ENCODE assay signal across 8 cellular contexts in the genomic region with DNA sequence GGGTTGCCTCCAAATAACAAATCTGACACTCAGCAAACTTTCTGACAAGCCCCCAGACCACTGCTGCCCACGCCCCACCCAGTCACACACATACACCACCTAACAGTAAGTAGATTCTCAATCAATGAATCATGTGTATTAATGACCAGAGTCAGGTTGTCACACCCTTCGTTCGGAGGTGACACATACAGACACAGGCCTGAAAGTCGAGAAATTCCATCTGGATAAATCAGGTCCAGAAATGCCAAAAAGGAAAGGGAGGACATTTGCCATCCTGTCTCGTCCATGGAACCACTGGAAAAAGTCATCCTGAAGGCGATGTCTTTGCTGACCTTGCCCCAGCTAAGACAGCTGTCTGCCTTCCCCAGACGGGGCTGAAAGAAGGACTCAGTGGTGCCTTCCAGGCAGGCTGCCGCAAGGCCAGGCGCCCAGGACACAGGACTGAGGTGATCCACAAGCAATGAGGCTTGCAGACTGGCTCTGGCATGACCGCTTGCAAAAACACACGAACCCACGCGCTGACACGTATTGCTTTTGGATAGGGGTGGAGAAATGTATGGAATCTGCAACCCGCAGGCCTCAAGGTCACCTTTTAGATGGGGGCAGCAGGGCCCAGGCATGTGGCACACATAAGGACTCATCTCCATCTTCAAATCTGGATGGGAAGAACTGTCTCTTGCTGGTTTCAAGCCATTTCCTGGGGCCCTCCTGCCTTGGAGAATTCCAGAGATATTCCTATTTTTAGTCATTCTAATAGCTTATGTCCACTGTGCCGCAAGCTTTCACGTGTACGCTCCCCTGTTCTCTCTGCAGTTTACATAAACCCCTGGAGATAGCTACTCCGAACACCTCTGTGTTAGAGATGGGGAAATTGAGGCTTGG.
DNase-seq lines count a peak whose midpoint lies in the region; ATAC-seq lines count a peak whose summit lies in the region.

No MANE protein-coding gene starts in this region.

- H3K27ac Mint-ChIP-seq in activated naive CD8-positive, alpha-beta T cell, result peak overlapping the region; percentile 99

- H3K4me1 Mint-ChIP-seq in activated naive CD8-positive, alpha-beta T cell (ENCODE audit: low read depth), result peaks cover 98% of the 10 kb centered on the region

- DNase-seq in activated naive CD4-positive, alpha-beta T cell treated with Interleukin-2 at 50 U/mL for 16 hours, result peak; percentile 41
- no peak for DNase-seq in activated naive CD4-positive, alpha-beta T cell treated with anti-CD3 and anti-CD28 coated beads, Interleukin-2, amount 50 U/mL, for 16 hours
- peak; percentile 44 for DNase-seq in iris pigment epithelial cell (ENCODE audit: low read depth)
- DNase-seq in substantia nigra (lab: John Stamatoyannopoulos, UW), result no peak
- no peak for DNase-seq in activated CD8-positive, alpha-beta memory T cell treated with anti-CD3 and anti-CD28 coated beads, Interleukin-2, amount 50 U/mL, for 48 hours
- DNase-seq in HK-2 (ENCODE audit: unreplicated experiment), result no peak

- ATAC-seq in HG02642 (IDR thresholded peaks at IDR 0.05; ENCODE audit: poor library complexity, unreplicated experiment), result no peak

- H3K9me3 Mint-ChIP-seq in activated naive CD8-positive, alpha-beta T cell (ENCODE audit: low read depth), result peaks cover 9% of the 10 kb centered on the region

- peak overlapping the region; percentile 69 for H3K27ac ChIP-seq in substantia nigra (ENCODE audit: low read depth, low read length, poor library complexity, severe bottlenecking)

- peak overlapping the region; percentile 49 for H3K4me3 Mint-ChIP-seq in activated naive CD8-positive, alpha-beta T cell

- peaks cover 25% of the 10 kb centered on the region for H3K36me3 Mint-ChIP-seq in activated naive CD8-positive, alpha-beta T cell

- H3K27me3 Mint-ChIP-seq in activated naive CD8-positive, alpha-beta T cell, result no peaks in the 10 kb centered on the region

Comparison
In these comparisons a context has a peak if more than half of its experiments do, and no peak if none do; other contexts are left out.
1. DNase-seq: peak in activated naive CD4-positive, alpha-beta T cell treated with Interleukin-2 at 50 U/mL for 16 hours (single experiment) and iris pigment epithelial cell (single experiment); none in activated naive CD4-positive, alpha-beta T cell treated with anti-CD3 and anti-CD28 coated beads, Interleukin-2, amount 50 U/mL, for 16 hours (single experiment), substantia nigra (0 of 49), activated CD8-positive, alpha-beta memory T cell treated with anti-CD3 and anti-CD28 coated beads, Interleukin-2, amount 50 U/mL, for 48 hours (single experiment) and HK-2 (single experiment).